8 cellular contexts compared by ENCODE assay signal in the genomic region with DNA sequence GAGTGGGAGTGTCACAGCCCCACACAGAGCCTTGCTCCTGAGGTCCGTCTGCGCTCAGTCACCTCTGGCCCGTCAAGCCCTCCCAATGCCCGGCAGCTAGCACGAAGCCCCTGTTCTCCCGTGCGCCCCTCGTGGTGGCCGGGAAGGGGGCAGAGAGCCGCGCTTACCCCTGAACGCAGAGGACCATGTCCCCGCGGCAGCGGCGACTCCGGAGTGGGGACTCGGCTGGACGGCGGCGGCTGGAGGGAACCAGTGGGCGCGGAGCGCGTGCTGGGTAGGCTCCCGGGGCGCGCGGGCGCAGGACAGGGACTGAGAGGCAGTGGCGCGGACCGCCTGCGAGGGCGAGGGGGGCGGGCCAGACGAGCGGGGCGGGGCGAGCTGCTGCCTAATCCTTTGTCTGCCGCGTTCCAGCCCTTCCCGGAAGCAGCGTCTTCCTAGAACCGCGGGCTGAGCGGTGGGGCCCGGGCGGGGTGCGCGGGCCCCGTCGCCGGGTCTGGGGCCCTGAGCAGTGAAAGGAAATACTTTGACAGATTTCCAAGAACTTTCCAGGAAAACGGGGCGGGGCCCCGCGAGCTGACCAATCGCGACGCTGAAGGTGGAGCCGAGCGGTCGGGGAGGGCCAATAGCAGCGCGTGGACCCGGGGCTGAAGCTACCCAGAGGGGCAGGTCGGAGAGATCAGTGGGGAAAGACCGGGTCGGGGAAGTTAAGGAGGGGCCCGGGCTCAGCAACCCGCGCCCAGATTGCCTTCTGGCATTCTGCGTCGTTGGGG. TPM values are rescaled to one million over a fixed set of nuclear protein-coding genes. Genes with fewer than 3 reads are reported as not detected.
DNase-seq lines count a peak whose midpoint lies in the region; ATAC-seq and TF ChIP-seq lines count a peak whose summit lies in the region.

A gene with protein sequence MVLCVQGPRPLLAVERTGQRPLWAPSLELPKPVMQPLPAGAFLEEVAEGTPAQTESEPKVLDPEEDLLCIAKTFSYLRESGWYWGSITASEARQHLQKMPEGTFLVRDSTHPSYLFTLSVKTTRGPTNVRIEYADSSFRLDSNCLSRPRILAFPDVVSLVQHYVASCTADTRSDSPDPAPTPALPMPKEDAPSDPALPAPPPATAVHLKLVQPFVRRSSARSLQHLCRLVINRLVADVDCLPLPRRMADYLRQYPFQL (minus strand): TSS at position 311 of the 770 bp plus-strand sequence. CDS start 124 bp downstream, at position 187.

- ATAC-seq in GM18873 (IDR thresholded peaks at IDR 0.05; ENCODE audit: low FRiP score, unreplicated experiment) (peak; percentile 61), HG03135 (IDR thresholded peaks at IDR 0.05; ENCODE audit: unreplicated experiment) (peak; percentile 70)
- ATAC-seq in activated CD4-positive, CD25-positive, alpha-beta regulatory T cell treated with anti-CD3 and anti-CD28 coated beads, Interleukin-2, amount 50 U/mL, for 24 hours: peak; percentile 77

- no peaks in the 10 kb centered on the region for H3K36me3 ChIP-seq in kidney epithelial cell (ENCODE audit: control insufficient read depth, insufficient read depth, low read length)

- peak within 1 kb of the TSS; percentile 63 for H3K4me3 ChIP-seq in kidney epithelial cell (ENCODE audit: low read depth, low read length)

- H3K27me3 ChIP-seq in kidney epithelial cell (ENCODE audit: control insufficient read depth, insufficient read depth, low read length): peaks cover 8% of the 10 kb centered on the region

- DNase-seq in AG20443 (ENCODE audit: low spot score) (peak; percentile 92), NCI-H345 treated with DMSO at 0.1 percent for 48 hours (lab: John Stamatoyannopoulos, UW; ENCODE audit: unreplicated experiment) (peak; percentile 23), cerebellar cortex (ENCODE audit: low spot score) (peak; percentile 79), kidney epithelial cell (ENCODE audit: low read depth) (no peak)
- peak; percentile 97 to 99 for DNase-seq in stimulated activated CD4-positive, alpha-beta T cell treated with anti-CD3 and anti-CD28 coated beads, Interleukin-15, amount 100 ng/mL, for 48 hours (ENCODE audit: low read depth in 2 of 2)

- TF ChIP-seq CTCF in kidney epithelial cell (IDR thresholded peaks at IDR 0.05; ENCODE audit: insufficient read depth, low read length, poor library complexity, severe bottlenecking): peak; percentile 63

RNA-seq across cellular contexts. Expression of the gene that starts here (rescaled TPM):
- total RNA-seq in kidney epithelial cell: 3.8 and 4.8 TPM in 2 replicates
